ENCODE assay signal across 1 cellular context in the genomic region with DNA sequence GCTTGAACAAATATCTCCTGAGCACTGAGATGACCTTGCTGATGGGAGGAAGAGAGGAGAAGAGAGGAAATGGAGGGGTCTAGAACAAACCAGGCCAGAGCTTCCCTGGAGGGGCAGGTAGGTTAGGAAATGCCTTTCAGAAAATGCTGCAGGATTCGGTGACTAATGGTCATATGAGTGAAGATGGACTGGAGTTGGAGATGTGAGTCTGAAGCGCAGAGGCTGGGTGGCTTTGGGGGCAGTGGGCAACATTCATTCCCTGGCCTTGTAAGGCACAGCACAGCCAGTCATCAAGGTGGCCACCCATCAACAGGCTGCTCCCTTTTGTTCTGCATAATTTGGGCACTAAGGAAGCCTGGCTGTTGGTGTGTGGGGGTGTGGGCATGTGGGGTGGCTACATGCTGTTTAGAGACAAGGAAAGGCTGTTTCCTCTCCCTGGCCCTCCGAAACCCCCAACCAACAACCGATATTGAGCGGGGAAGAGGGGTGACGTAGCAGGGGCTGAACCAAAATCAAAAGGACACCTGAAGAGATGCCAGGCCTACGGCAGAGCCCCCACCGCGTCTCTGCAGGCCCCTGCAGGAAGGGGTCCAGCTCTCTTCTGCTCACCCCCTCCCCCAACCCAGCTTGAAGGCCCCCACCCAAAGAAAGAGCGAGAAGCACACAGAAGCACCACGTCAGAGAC.
TF ChIP-seq lines count a peak whose summit lies in the region.

No MANE protein-coding gene starts in this region.

TF ChIP-seq in H1, 55 proteins besides CTCF, POLR2A, EP300 and RAD21:
- TF ChIP-seq HDAC2 (IDR thresholded peaks at IDR 0.05; ENCODE audit: borderline replicate concordance in 1 of 2, low read depth in 2 of 2, low read length in 2 of 2) (no peak), TBP (IDR thresholded peaks at IDR 0.05; ENCODE audit: low read depth, low read length) (no peak), MAFK (IDR thresholded peaks at IDR 0.05; ENCODE audit: low read depth, low read length) (no peak), SAP30 (IDR thresholded peaks at IDR 0.05; ENCODE audit: insufficient read depth, insufficient replicate concordance, low read length) (no peak), CHD1 (IDR thresholded peaks at IDR 0.05; ENCODE audit: low read depth, low read length) (no peak), SIX5 (IDR thresholded peaks at IDR 0.05; ENCODE audit: low read depth, low read length) (no peak), EZH2 (IDR thresholded peaks at IDR 0.05; ENCODE audit: low read depth, low read length, severe bottlenecking) (no peak), TAF7 (optimal IDR thresholded peaks at IDR 0.05; ENCODE audit: borderline replicate concordance, low read depth, low read length) (no peak), SIRT6 (IDR thresholded peaks at IDR 0.05; ENCODE audit: low read length) (no peak), CREB1 (IDR thresholded peaks at IDR 0.05) (no peak)
- TF ChIP-seq, protein P1, sequence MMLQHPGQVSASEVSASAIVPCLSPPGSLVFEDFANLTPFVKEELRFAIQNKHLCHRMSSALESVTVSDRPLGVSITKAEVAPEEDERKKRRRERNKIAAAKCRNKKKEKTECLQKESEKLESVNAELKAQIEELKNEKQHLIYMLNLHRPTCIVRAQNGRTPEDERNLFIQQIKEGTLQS (IDR thresholded peaks at IDR 0.05; ENCODE audit: insufficient read depth, low read depth, low read length) = no peak
- TF ChIP-seq, protein P2, sequence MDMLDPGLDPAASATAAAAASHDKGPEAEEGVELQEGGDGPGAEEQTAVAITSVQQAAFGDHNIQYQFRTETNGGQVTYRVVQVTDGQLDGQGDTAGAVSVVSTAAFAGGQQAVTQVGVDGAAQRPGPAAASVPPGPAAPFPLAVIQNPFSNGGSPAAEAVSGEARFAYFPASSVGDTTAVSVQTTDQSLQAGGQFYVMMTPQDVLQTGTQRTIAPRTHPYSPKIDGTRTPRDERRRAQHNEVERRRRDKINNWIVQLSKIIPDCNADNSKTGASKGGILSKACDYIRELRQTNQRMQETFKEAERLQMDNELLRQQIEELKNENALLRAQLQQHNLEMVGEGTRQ (IDR thresholded peaks at IDR 0.05; ENCODE audit: low read length) = no peak
